In genomic region chr4:94621491-94622080, GRCh38 we compare ENCODE assay signal across 8 cellular contexts.
A peak's percentile ranks its signal among the peaks of the same experiment; 100 is the strongest.
DNase-seq lines count a peak whose midpoint lies in the region; ATAC-seq and FAIRE-seq lines count a peak whose summit lies in the region.

No MANE protein-coding gene starts in this region.

- POLR2A ChIA-PET in activated CD4-positive, alpha-beta T cell treated with anti-CD3 and anti-CD28 coated beads for 36 hours (lab: Charles Lee) = no interaction called here

- ATAC-seq in activated CD4-positive, alpha-beta T cell treated with anti-CD3 and anti-CD28 coated beads for 36 hours = no peak
- peak; percentile 58 for ATAC-seq in GM19468 (IDR thresholded peaks at IDR 0.05; ENCODE audit: extremely low read depth, unreplicated experiment)
- ATAC-seq in HG02571 (IDR thresholded peaks at IDR 0.05; ENCODE audit: unreplicated experiment) = no peak

- peak; percentile 10 for DNase-seq in activated CD4-positive, alpha-beta T cell treated with anti-CD3 and anti-CD28 coated beads for 36 hours
- no peak for DNase-seq in activated CD4-positive, alpha-beta T cell treated with anti-CD3 and anti-CD28 coated beads, Interleukin-2, amount 50 U/mL, for 48 hours
- DNase-seq in LHCN-M2 (ENCODE audit: low read depth) (peak; percentile 28), adipocyte (ENCODE audit: low read depth) (peak; percentile 84), iris pigment epithelial cell (ENCODE audit: low read depth) (peak; percentile 44), urothelium cell line (ENCODE audit: low spot score) (peak; percentile 30)

- H3K27ac Mint-ChIP-seq in activated CD4-positive, alpha-beta T cell treated with anti-CD3 and anti-CD28 coated beads for 36 hours = no peak overlapping the region

- no peak overlapping the region for H3K4me3 Mint-ChIP-seq in activated CD4-positive, alpha-beta T cell treated with anti-CD3 and anti-CD28 coated beads for 36 hours

- no peaks in the 10 kb centered on the region for H3K27me3 ChIP-seq in adipocyte (replicated peaks; ENCODE audit: control insufficient read depth, insufficient read depth, low read length)

- peaks cover 6% of the 10 kb centered on the region for H3K36me3 Mint-ChIP-seq in activated CD4-positive, alpha-beta T cell treated with anti-CD3 and anti-CD28 coated beads for 36 hours (ENCODE audit: low read depth)

- intact Hi-C loops in activated CD4-positive, alpha-beta T cell treated with anti-CD3 and anti-CD28 coated beads for 36 hours (cut with DNase I, micrococcal nuclease) = loop anchor here (1.0 to 10.0 kb wide), 3 partner anchors 473 to 504 kb away; no protein-coding TSS in a partner anchor

- no peak overlapping the region for H3K4me3 ChIP-seq in adipocyte (ENCODE audit: low read length)

- CTCF ChIA-PET in activated CD4-positive, alpha-beta T cell treated with anti-CD3 and anti-CD28 coated beads for 36 hours (lab: Charles Lee) = interaction anchor here (0.7 to 2.4 kb wide), 14 partner anchors 8 to 1744 kb away, joined by 3 to 11 read pairs (median 3); no protein-coding TSS in a partner anchor

- FAIRE-seq in urothelium cell line (lab: Jason Lieb, UNC) = no peak

- peak overlapping the region; percentile 53 for H3K9ac ChIP-seq in adipocyte (ENCODE audit: low read length)

- H3K9me3 Mint-ChIP-seq in activated CD4-positive, alpha-beta T cell treated with anti-CD3 and anti-CD28 coated beads for 36 hours (ENCODE audit: low read depth) = no peaks in the 10 kb centered on the region

- H3K27me3 Mint-ChIP-seq in activated CD4-positive, alpha-beta T cell treated with anti-CD3 and anti-CD28 coated beads for 36 hours = no peaks in the 10 kb centered on the region

- peaks cover 43% of the 10 kb centered on the region for H3K36me3 ChIP-seq in adipocyte (ENCODE audit: control insufficient read depth, insufficient read depth, low read length, severe bottlenecking)

- no peaks in the 10 kb centered on the region for H3K4me1 Mint-ChIP-seq in activated CD4-positive, alpha-beta T cell treated with anti-CD3 and anti-CD28 coated beads for 36 hours

- no peaks in the 10 kb centered on the region for H3K4me1 ChIP-seq in adipocyte (ENCODE audit: control insufficient read depth, insufficient read depth, low read length)

- no peaks in the 10 kb centered on the region for H3K9me3 ChIP-seq in adipocyte (ENCODE audit: control insufficient read depth, low read length)

Comparison
In these comparisons a context has a peak if more than half of its experiments do, and no peak if none do; other contexts are left out.
1. DNase-seq: peak in activated CD4-positive, alpha-beta T cell treated with anti-CD3 and anti-CD28 coated beads for 36 hours (single experiment), LHCN-M2 (single experiment), adipocyte (single experiment), iris pigment epithelial cell (single experiment) and urothelium cell line (single experiment); none in activated CD4-positive, alpha-beta T cell treated with anti-CD3 and anti-CD28 coated beads, Interleukin-2, amount 50 U/mL, for 48 hours (0 of 2).